ENCODE assay signal across 9 cellular contexts in the genomic region with DNA sequence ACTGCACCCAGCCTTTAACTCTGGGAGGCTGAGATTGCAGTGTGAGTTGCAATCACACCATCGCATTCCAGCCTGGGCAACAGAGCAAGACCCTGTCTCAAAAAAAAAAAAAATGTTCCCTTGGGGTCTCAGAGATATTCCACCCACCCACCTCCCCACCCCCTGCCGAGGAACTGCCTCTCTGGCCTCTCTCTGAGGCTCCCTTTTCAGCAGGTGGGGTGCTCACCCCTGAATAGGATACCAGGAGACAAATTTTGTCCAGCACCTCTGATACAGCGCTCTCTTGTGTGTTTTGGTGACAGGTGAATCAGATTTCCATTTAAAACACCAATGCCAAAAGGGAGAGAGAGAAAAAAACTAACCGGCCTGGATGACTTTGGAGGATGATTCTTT.
A peak's percentile ranks its signal among the peaks of the same experiment; 100 is the strongest.
DNase-seq lines count a peak whose midpoint lies in the region; ATAC-seq, FAIRE-seq and TF ChIP-seq lines count a peak whose summit lies in the region.
"Had no signal": no experiment of that assay in that cellular context is flagged by ENCODE, and none has a peak within 500 bp of the region (broad histone marks: within the 10 kb centered on the region; RNA-seq: fewer than 3 reads in every experiment).

No MANE protein-coding gene starts in this region.

- CTCF ChIA-PET in K562 (lab: Yijun Ruan, JAX; ENCODE audit: low intra/inter-chr PET ratio), result no interaction called here

- peaks cover 2 to 10% of the 10 kb centered on the region in 2 donors for H3K27me3 Mint-ChIP-seq in natural killer cell (ENCODE audit: low read depth in 2 of 2)

- 0 out of 2 replicates have a peak overlapping the region, but pooled peaks have one; percentile 53 for H3K4me2 ChIP-seq in K562 (ENCODE audit: insufficient read depth, low read length)

- H3K27me3 ChIP-seq in K562 (ENCODE audit: control insufficient read depth in 2 of 2, insufficient read depth in 2 of 2, low read length in 2 of 2), result no peaks in the 10 kb centered on the region; a peak in 1 of 5 replicates
- H3K27me3 ChIP-seq: colonic mucosa had no signal

- H3K9me3 Mint-ChIP-seq in natural killer cell, result peaks cover 2 to 4% of the 10 kb centered on the region in 2 donors

- H3K4me3 ChIP-seq in K562, result no peak overlapping the region
- H3K4me3 ChIP-seq: colonic mucosa had no signal

- H4K20me1 ChIP-seq in K562 (replicated peaks; ENCODE audit: control insufficient read depth, insufficient read depth, low read length), result no peaks in the 10 kb centered on the region

- no peak for FAIRE-seq in K562 (lab: Jason Lieb, UNC)

- in situ Hi-C loops in K562 (cut with MboI), result no loop called here

- no peak for TF ChIP-seq RAD21 in K562 (CRISPR knock-in tag; conservative IDR thresholded peaks at IDR 0.05 in 1 of 2, IDR thresholded peaks at IDR 0.05 in 1 of 2)

- POLR2A ChIA-PET in K562 (lab: Yijun Ruan, JAX), result interaction anchor here (0.6 to 1.0 kb wide), 3 partner anchors 9 to 34 kb away, joined by 3 to 5 read pairs (median 3); no protein-coding TSS in a partner anchor

- H3K27ac Mint-ChIP-seq in natural killer cell, result no peak overlapping the region

- H3K79me2 ChIP-seq in K562 (ENCODE audit: control insufficient read depth, insufficient read depth, low read length), result no peaks in the 10 kb centered on the region

- BruUV-seq in K562 (replicated peaks; lab: Mats Ljungman, UMichigan), result no TSS peak

- H3K9me3 ChIP-seq in K562 (replicated peaks; ENCODE audit: control insufficient read depth, insufficient read depth, low read depth, low read length), result no peaks in the 10 kb centered on the region
- H3K9me3 ChIP-seq: colonic mucosa had no signal

- 15% methylated on average over 3 of the region's 4 CpGs for WGBS in K562 (ENCODE audit: insufficient coverage, low coverage, missing lambda C conversion rate)

- no peaks in the 10 kb centered on the region for H3K36me3 ChIP-seq in K562 (ENCODE audit: control insufficient read depth, insufficient read depth, low read length)
- H3K36me3 ChIP-seq: colonic mucosa had no signal

- H3K9me1 ChIP-seq in K562 (ENCODE audit: control insufficient read depth, insufficient read depth, low read length), result no peaks in the 10 kb centered on the region

- DNase-seq in K562 (ENCODE audit: extremely low read depth in 1 of 4, low spot score in 3 of 4), result no peak
- DNase-seq in sciatic nerve (ENCODE audit: low spot score), result no peak
- DNase-seq in GM19238 (ENCODE audit: insufficient read length, low spot score), result no peak
- no peak for DNase-seq in T-helper 9 cell
- no peak for DNase-seq in natural killer cell
- no peak for DNase-seq in NCI-H82 treated with DMSO at 0.1 percent for 48 hours (lab: John Stamatoyannopoulos, UW; ENCODE audit: unreplicated experiment)

- no peak for TF ChIP-seq POLR2A in K562 (conservative IDR thresholded peaks at IDR 0.05)

- H3K4me3 Mint-ChIP-seq in natural killer cell, result no peak overlapping the region

- H3K4me1 ChIP-seq in K562 (replicated peaks in 1 of 2; ENCODE audit: control insufficient read depth in 2 of 2, insufficient read depth in 2 of 2, low read length in 2 of 2), result peaks cover 4 to 15% of the 10 kb centered on the region in 2 experiments

- TF ChIP-seq CTCF in K562 (IDR thresholded peaks at IDR 0.05 in 2 of 3, conservative IDR thresholded peaks at IDR 0.05 in 1 of 3; ENCODE audit: insufficient read depth in 2 of 3, low read depth in 1 of 3, low read length in 3 of 3), result no peak
- no peak for TF ChIP-seq CTCF in natural killer cell (IDR thresholded peaks at IDR 0.05)

- peaks cover 6% of the 10 kb centered on the region for H3K36me3 Mint-ChIP-seq in natural killer cell

- intact Hi-C loops in K562 (cut with micrococcal nuclease) (loop anchor here (10.0 kb wide), 1 partner anchor 94 kb away; the partner anchor contains the start of gene KIF5B), sciatic nerve (cut with DNase I) (no loop called here), natural killer cell (cut with micrococcal nuclease) (no loop called here)

- H3K4me1 Mint-ChIP-seq in natural killer cell, result peaks cover 0 to 8% of the 10 kb centered on the region in 2 donors

- H2AFZ ChIP-seq in K562 (ENCODE audit: low read depth, low read length), result peak overlapping the region; percentile 38; the same call in 1 of the 2 replicates

- ATAC-seq in GM19438 (IDR thresholded peaks at IDR 0.05; ENCODE audit: low read depth, unreplicated experiment) (peak; percentile 29), HG03025 (IDR thresholded peaks at IDR 0.05; ENCODE audit: low FRiP score, unreplicated experiment) (peak; percentile 23), K562 (no peak), sciatic nerve (peak; percentile 33), natural killer cell (no peak)

- H3K27ac ChIP-seq in K562 (ENCODE audit: extremely low read depth, low read depth, low read length), result 0 out of 3 replicates have a peak overlapping the region, but pooled peaks have one; percentile 27
- H3K27ac ChIP-seq: colonic mucosa had no signal

- TF ChIP-seq EP300 in K562 (IDR thresholded peaks at IDR 0.05; ENCODE audit: low read length), result no peak

- no peak overlapping the region for H3K9ac ChIP-seq in K562 (ENCODE audit: insufficient read depth in 1 of 2, low read depth in 2 of 2, low read length in 2 of 2)

TF ChIP-seq in K562, 482 proteins besides CTCF, POLR2A, EP300 and RAD21:
- TF ChIP-seq NFIX (CRISPR knock-in tag; IDR thresholded peaks at IDR 0.05; ENCODE audit: low read depth), result no peak
- no peak for TF ChIP-seq ZNF41 (CRISPR knock-in tag; conservative IDR thresholded peaks at IDR 0.05)
- TF ChIP-seq ZNF174 (CRISPR knock-in tag; IDR thresholded peaks at IDR 0.05), result no peak
- TF ChIP-seq NFE2L1 (tag; IDR thresholded peaks at IDR 0.05; ENCODE audit: borderline replicate concordance, low read depth), result no peak
- TF ChIP-seq ZBTB17 (CRISPR knock-in tag; IDR thresholded peaks at IDR 0.05), result no peak
- no peak for TF ChIP-seq BCL6 (CRISPR knock-in tag; IDR thresholded peaks at IDR 0.05)
- no peak for TF ChIP-seq MIER1 (IDR thresholded peaks at IDR 0.05; ENCODE audit: low read depth)

Comparison
In these comparisons a context has a peak if more than half of its experiments do, and no peak if none do; other contexts are left out.
1. ATAC-seq: peak in GM19438 (single experiment), HG03025 (single experiment) and sciatic nerve (single experiment); none in K562 (single experiment) and natural killer cell (0 of 3).